ENCODE assay signal across 8 cellular contexts in genomic region chr2:38376683-38377500, GRCh38. TPM values are rescaled to one million over a fixed set of nuclear protein-coding genes. Genes with fewer than 3 reads are reported as not detected.
A peak's percentile ranks its signal among the peaks of the same experiment; 100 is the strongest.
DNase-seq lines count a peak whose midpoint lies in the region; ATAC-seq, FAIRE-seq and TF ChIP-seq lines count a peak whose summit lies in the region.

Gene ATL2 (minus strand): TSS chr2:38377273. CDS start chr2:38377260, 13 bp downstream.

- dilution Hi-C loops in keratinocyte (cut with MboI; ENCODE audit: extremely low pct_ligation_motif_present, low sequenced_read_pairs), result no loop called here

- no peaks in the 10 kb centered on the region for H3K9me3 Mint-ChIP-seq in central memory CD8-positive, alpha-beta T cell

- peak; percentile 9 for TF ChIP-seq CTCF in AG09319 (IDR thresholded peaks at IDR 0.05; ENCODE audit: low read depth, low read length)
- TF ChIP-seq CTCF in keratinocyte (optimal IDR thresholded peaks at IDR 0.05 in 1 of 3, IDR thresholded peaks at IDR 0.05 in 1 of 3, conservative IDR thresholded peaks at IDR 0.05 in 1 of 3; ENCODE audit: extremely low read depth in 1 of 3, insufficient read depth in 2 of 3, low read length in 3 of 3), result peak in 2 of 3 experiments; percentile 9 to 75

- no peaks in the 10 kb centered on the region for H3K9me1 ChIP-seq in keratinocyte (ENCODE audit: control insufficient read depth, extremely low read depth, insufficient read depth, low read length)

- H3K27me3 ChIP-seq in keratinocyte (ENCODE audit: control insufficient read depth, extremely low read depth, insufficient read depth, low read length), result no peaks in the 10 kb centered on the region

- FAIRE-seq in keratinocyte (lab: Jason Lieb, UNC), result no peak

- peak; percentile 92 for ATAC-seq in GM19023 (IDR thresholded peaks at IDR 0.05; ENCODE audit: unreplicated experiment)
- ATAC-seq in HG03280 (IDR thresholded peaks at IDR 0.05; ENCODE audit: unreplicated experiment), result peak; percentile 87
- peak; percentile 88 for ATAC-seq in central memory CD8-positive, alpha-beta T cell (replicated peaks; ENCODE audit: extremely low read depth, poor library complexity, severe bottlenecking)

- H3K36me3 ChIP-seq in keratinocyte (ENCODE audit: control insufficient read depth in 2 of 2, extremely low read depth in 1 of 2, insufficient read depth in 2 of 2, low read length in 2 of 2), result peaks cover 0 to 5% of the 10 kb centered on the region in 2 experiments

- DNase-seq in AG09319 (ENCODE audit: extremely low read depth, low read depth), result peak; percentile 88
- DNase-seq in NCI-H345 treated with DMSO at 0.1 percent for 48 hours (lab: John Stamatoyannopoulos, UW; ENCODE audit: unreplicated experiment), result peak; percentile 90
- peak; percentile 84 for DNase-seq in activated CD4-positive, CD25-positive, alpha-beta regulatory T cell treated with anti-CD3 and anti-CD28 coated beads, Interleukin-2, amount 50 U/mL, for 16 hours (ENCODE audit: low read depth, low spot score)
- DNase-seq in central memory CD8-positive, alpha-beta T cell (ENCODE audit: low spot score in 2 of 2), result peak; percentile 82 to 88
- no peak for DNase-seq in keratinocyte (ENCODE audit: low read depth, low spot score)
- peak; percentile 81 to 86 for DNase-seq in stimulated activated CD4-positive, alpha-beta T cell treated with anti-CD3 and anti-CD28 coated beads, Interleukin-15, amount 100 ng/mL, for 1 hour (ENCODE audit: low read depth in 1 of 2, low spot score in 1 of 2)

- peaks cover 23% of the 10 kb centered on the region for H3K4me1 ChIP-seq in keratinocyte (ENCODE audit: control insufficient read depth, extremely low read depth, insufficient read depth, low read length)

- no peaks in the 10 kb centered on the region for H3K9me3 ChIP-seq in keratinocyte (ENCODE audit: control insufficient read depth, low read depth, low read length)

- no peaks in the 10 kb centered on the region for H3K27me3 Mint-ChIP-seq in central memory CD8-positive, alpha-beta T cell

- peak within 1 kb of the TSS; percentile 91 for H3K4me3 Mint-ChIP-seq in central memory CD8-positive, alpha-beta T cell

- peak within 1 kb of the TSS; percentile 97 for H3K27ac Mint-ChIP-seq in central memory CD8-positive, alpha-beta T cell (ENCODE audit: low read depth)

- peaks cover 2% of the 10 kb centered on the region for H4K20me1 ChIP-seq in keratinocyte (ENCODE audit: control insufficient read depth, extremely low read depth, insufficient read depth, low read length)

- peaks cover 47% of the 10 kb centered on the region for H3K79me2 ChIP-seq in keratinocyte (ENCODE audit: control insufficient read depth, insufficient read depth, low read length)

- peak within 1 kb of the TSS; percentile 88 for H2AFZ ChIP-seq in keratinocyte (ENCODE audit: control insufficient read depth, low read length)

- H3K4me1 Mint-ChIP-seq in central memory CD8-positive, alpha-beta T cell, result peaks cover 51% of the 10 kb centered on the region

- H3K9ac ChIP-seq in keratinocyte (ENCODE audit: control insufficient read depth, extremely low read depth, insufficient read depth, low read length), result peak within 1 kb of the TSS; percentile 96

- peak within 1 kb of the TSS; percentile 70 to 85 (median 83) for H3K4me3 ChIP-seq in keratinocyte (ENCODE audit: control insufficient read depth in 2 of 3, extremely low read depth in 1 of 3, insufficient read depth in 2 of 3, low read depth in 1 of 3, low read length in 3 of 3)

- peak within 1 kb of the TSS; percentile 92 for H3K27ac ChIP-seq in keratinocyte (ENCODE audit: control insufficient read depth, insufficient read depth, low read length)

- H3K4me2 ChIP-seq in keratinocyte (ENCODE audit: control insufficient read depth, extremely low read depth, insufficient read depth, low read depth, low read length), result peak within 1 kb of the TSS; percentile 91

- H3K36me3 Mint-ChIP-seq in central memory CD8-positive, alpha-beta T cell (ENCODE audit: insufficient read depth), result peaks cover 14% of the 10 kb centered on the region

RNA-seq across cellular contexts. Expression of gene ATL2, which starts in this region (rescaled TPM):
- polyA plus RNA-seq in keratinocyte, result 49.6 to 83.2 TPM (median 65.6 TPM) in 3 replicates
- 236 TPM for polyA plus RNA-seq in keratinocyte (2011; ENCODE audit: low read depth)
- 27.2 and 29.0 TPM in 2 replicates for polyA plus RNA-seq in keratinocyte (2011; cell fraction: cytosol; rRNA removed)
- 95.0 and 163 TPM in 2 replicates for polyA plus RNA-seq in keratinocyte (2011; cell fraction: nucleus; rRNA removed)
- polyA plus RNA-seq in keratinocyte (2012; ENCODE audit: low replicate concordance), result 51.7 and 77.6 TPM in 2 replicates
- 9.9 to 159 TPM (median 58.7 TPM) in 3 replicates for polyA minus RNA-seq in keratinocyte
- 34.5 TPM for polyA minus RNA-seq in keratinocyte (2011; cell fraction: cytosol; rRNA and poly(A)+ RNA removed)
- polyA minus RNA-seq in keratinocyte (2011; cell fraction: nucleus; rRNA and poly(A)+ RNA removed), result 86.1 and 121 TPM in 2 replicates
